2 cellular contexts compared by ENCODE assay signal in genomic region chr20:56631318-56631989, GRCh38.
TF ChIP-seq lines count a peak whose summit lies in the region.

No MANE protein-coding gene starts in this region.

TF ChIP-seq in A549, 52 proteins besides CTCF, POLR2A, EP300 and RAD21:
- no peak for TF ChIP-seq ESRRA (IDR thresholded peaks at IDR 0.05; ENCODE audit: borderline replicate concordance, low read length)
- no peak for TF ChIP-seq REST (IDR thresholded peaks at IDR 0.05)
- no peak for TF ChIP-seq SMC3 (IDR thresholded peaks at IDR 0.05)
- TF ChIP-seq MAFK (IDR thresholded peaks at IDR 0.05; ENCODE audit: partially characterized antibody): no peak
- no peak for TF ChIP-seq E2F6 (IDR thresholded peaks at IDR 0.05; ENCODE audit: borderline replicate concordance, low read depth)
- TF ChIP-seq FOXS1 (CRISPR knock-in tag; IDR thresholded peaks at IDR 0.05): no peak
- no peak for TF ChIP-seq TFCP2L1 (CRISPR knock-in tag; IDR thresholded peaks at IDR 0.05)
- no peak for TF ChIP-seq JUNB (IDR thresholded peaks at IDR 0.05)
- TF ChIP-seq, protein P1, sequence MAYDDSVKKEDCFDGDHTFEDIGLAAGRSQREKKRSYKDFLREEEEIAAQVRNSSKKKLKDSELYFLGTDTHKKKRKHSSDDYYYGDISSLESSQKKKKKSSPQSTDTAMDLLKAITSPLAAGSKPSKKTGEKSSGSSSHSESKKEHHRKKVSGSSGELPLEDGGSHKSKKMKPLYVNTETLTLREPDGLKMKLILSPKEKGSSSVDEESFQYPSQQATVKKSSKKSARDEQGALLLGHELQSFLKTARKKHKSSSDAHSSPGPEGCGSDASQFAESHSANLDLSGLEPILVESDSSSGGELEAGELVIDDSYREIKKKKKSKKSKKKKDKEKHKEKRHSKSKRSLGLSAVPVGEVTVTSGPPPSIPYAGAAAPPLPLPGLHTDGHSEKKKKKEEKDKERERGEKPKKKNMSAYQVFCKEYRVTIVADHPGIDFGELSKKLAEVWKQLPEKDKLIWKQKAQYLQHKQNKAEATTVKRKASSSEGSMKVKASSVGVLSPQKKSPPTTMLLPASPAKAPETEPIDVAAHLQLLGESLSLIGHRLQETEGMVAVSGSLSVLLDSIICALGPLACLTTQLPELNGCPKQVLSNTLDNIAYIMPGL (CRISPR knock-in tag; IDR thresholded peaks at IDR 0.05; ENCODE audit: borderline replicate concordance): no peak
- no peak for TF ChIP-seq FOSB (CRISPR knock-in tag; IDR thresholded peaks at IDR 0.05)
- TF ChIP-seq HDAC2 (IDR thresholded peaks at IDR 0.05): no peak
- TF ChIP-seq HOXB13 (CRISPR knock-in tag; IDR thresholded peaks at IDR 0.05; ENCODE audit: low read depth): no peak
- no peak for TF ChIP-seq CBX2 (IDR thresholded peaks at IDR 0.05; ENCODE audit: borderline replicate concordance, low read depth)
- TF ChIP-seq GATA3 (IDR thresholded peaks at IDR 0.05; ENCODE audit: borderline replicate concordance): no peak
- no peak for TF ChIP-seq NR3C1 (IDR thresholded peaks at IDR 0.05)
- TF ChIP-seq HOXB5 (CRISPR knock-in tag; IDR thresholded peaks at IDR 0.05): no peak
- TF ChIP-seq ZFP36 (IDR thresholded peaks at IDR 0.05; ENCODE audit: borderline replicate concordance, partially characterized antibody): no peak
- TF ChIP-seq MYC (IDR thresholded peaks at IDR 0.05; ENCODE audit: borderline replicate concordance, low read length): no peak
- TF ChIP-seq RNF2 (IDR thresholded peaks at IDR 0.05; ENCODE audit: borderline replicate concordance, low read depth): no peak

TF ChIP-seq in H1, 55 proteins besides CTCF, POLR2A, EP300 and RAD21:
- TF ChIP-seq SIX5 (IDR thresholded peaks at IDR 0.05; ENCODE audit: low read depth, low read length): no peak
- peak; percentile 29; the same call in 1 of the 2 replicates for TF ChIP-seq MAX (IDR thresholded peaks at IDR 0.05)
- peak; percentile 62 for TF ChIP-seq EZH2 (IDR thresholded peaks at IDR 0.05; ENCODE audit: low read depth, low read length, severe bottlenecking)
- TF ChIP-seq SUZ12 (IDR thresholded peaks at IDR 0.05; ENCODE audit: low read length): peak; percentile 44; the same call in 1 of the 2 replicates
- peak; percentile 55 for TF ChIP-seq RNF2 (IDR thresholded peaks at IDR 0.05; ENCODE audit: borderline replicate concordance, low read depth, low read length, missing control alignments, poor library complexity, severe bottlenecking)
TF ChIP-seq in H1: peak in this region for 4.
